8 cellular contexts compared by ENCODE assay signal in the genomic region with DNA sequence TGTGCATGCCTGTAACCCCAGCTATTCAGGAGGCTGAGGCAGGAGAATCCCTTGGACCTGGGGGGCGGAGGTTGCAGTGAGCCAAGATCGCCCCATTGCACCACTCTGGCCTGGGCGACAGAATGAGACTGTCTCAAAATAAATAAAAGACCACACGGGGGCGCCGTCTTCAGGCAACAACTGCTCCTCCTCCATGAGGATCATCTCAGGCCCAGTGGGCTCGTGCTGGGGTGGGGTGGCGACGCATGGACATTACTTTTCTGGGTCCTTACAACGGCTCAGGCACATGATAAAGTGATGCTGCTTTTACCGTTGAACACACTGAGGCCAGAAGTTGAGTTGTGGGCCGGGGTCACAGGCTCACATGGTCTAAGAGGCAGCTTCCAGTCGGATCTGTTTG. TPM values are rescaled to one million over a fixed set of nuclear protein-coding genes. Genes with fewer than 3 reads are reported as not detected.
DNase-seq lines count a peak whose midpoint lies in the region; ATAC-seq and TF ChIP-seq lines count a peak whose summit lies in the region.

No MANE protein-coding gene starts in this region.

- H3K9me3 Mint-ChIP-seq in activated T-helper 2 cell treated with anti-CD3 and anti-CD28 coated beads, Interferon-gamma antibody, Interleukin-2, Interleukin-4, amounts not matched to agents 10 μg/mL and 5 μg/mL and 100 μg/mL, durations not matched to agents 14 hours and 24 hours and 36 hours, result no peaks in the 10 kb centered on the region
- H3K9me3 Mint-ChIP-seq in immature natural killer cell, result no peaks in the 10 kb centered on the region

- peaks cover 28% of the 10 kb centered on the region for H3K4me1 Mint-ChIP-seq in activated T-helper 2 cell treated with anti-CD3 and anti-CD28 coated beads, Interferon-gamma antibody, Interleukin-2, Interleukin-4, amounts not matched to agents 10 μg/mL and 5 μg/mL and 100 μg/mL, durations not matched to agents 14 hours and 24 hours and 36 hours (ENCODE audit: low read depth)
- H3K4me1 Mint-ChIP-seq in immature natural killer cell, result peaks cover 42 to 44% of the 10 kb centered on the region in 2 donors

- no peaks in the 10 kb centered on the region for H3K36me3 ChIP-seq in upper lobe of right lung

- peak; percentile 38 for TF ChIP-seq CTCF in upper lobe of right lung (IDR thresholded peaks at IDR 0.05)

- no peaks in the 10 kb centered on the region for H3K36me3 Mint-ChIP-seq in activated T-helper 2 cell treated with anti-CD3 and anti-CD28 coated beads, Interferon-gamma antibody, Interleukin-2, Interleukin-4, amounts not matched to agents 10 μg/mL and 5 μg/mL and 100 μg/mL, durations not matched to agents 14 hours and 24 hours and 36 hours (ENCODE audit: low read depth)
- no peaks in the 10 kb centered on the region for H3K36me3 Mint-ChIP-seq in immature natural killer cell

- H3K9me3 ChIP-seq in upper lobe of right lung, result no peaks in the 10 kb centered on the region

- DNase-seq in activated naive CD4-positive, alpha-beta T cell treated with Interleukin-2 at 50 U/mL for 16 hours, result peak; percentile 28
- no peak for DNase-seq in activated naive CD4-positive, alpha-beta T cell (lab: John Stamatoyannopoulos, UW)
- DNase-seq in NCI-H2196 (lab: John Stamatoyannopoulos, UW; ENCODE audit: unreplicated experiment), result peak; percentile 8
- peak; percentile 27 for DNase-seq in activated T-helper 2 cell treated with anti-CD3 and anti-CD28 coated beads, Interferon-gamma antibody, Interleukin-2, Interleukin-4, amounts not matched to agents 10 μg/mL and 5 μg/mL and 100 μg/mL, durations not matched to agents 14 hours and 24 hours and 36 hours (ENCODE audit: low spot score)
- DNase-seq in immature natural killer cell, result peak; percentile 21 to 39 (median 32)
- DNase-seq in upper lobe of right lung, result no peak

- H3K4me3 Mint-ChIP-seq in activated T-helper 2 cell treated with anti-CD3 and anti-CD28 coated beads, Interferon-gamma antibody, Interleukin-2, Interleukin-4, amounts not matched to agents 10 μg/mL and 5 μg/mL and 100 μg/mL, durations not matched to agents 14 hours and 24 hours and 36 hours (ENCODE audit: low read depth), result no peak overlapping the region
- H3K4me3 Mint-ChIP-seq in immature natural killer cell, result peak overlapping the region in 1 of 5 donors; percentile 55

- ATAC-seq in upper lobe of right lung (no peak), HG02759 (IDR thresholded peaks at IDR 0.05; ENCODE audit: unreplicated experiment) (no peak), GM19455 (IDR thresholded peaks at IDR 0.05; ENCODE audit: unreplicated experiment) (no peak)

- no peak overlapping the region for H3K27ac Mint-ChIP-seq in activated T-helper 2 cell treated with anti-CD3 and anti-CD28 coated beads, Interferon-gamma antibody, Interleukin-2, Interleukin-4, amounts not matched to agents 10 μg/mL and 5 μg/mL and 100 μg/mL, durations not matched to agents 14 hours and 24 hours and 36 hours
- peak overlapping the region in 1 of 6 donors; percentile 35 for H3K27ac Mint-ChIP-seq in immature natural killer cell

- H3K4me1 ChIP-seq in upper lobe of right lung, result peaks cover 8% of the 10 kb centered on the region

- no peak overlapping the region for H3K4me3 ChIP-seq in upper lobe of right lung

- H3K27ac ChIP-seq in upper lobe of right lung, result no peak overlapping the region

- intact Hi-C loops in activated T-helper 2 cell treated with anti-CD3 and anti-CD28 coated beads, Interferon-gamma antibody, Interleukin-2, Interleukin-4, amounts not matched to agents 10 μg/mL and 5 μg/mL and 100 μg/mL, durations not matched to agents 14 hours and 24 hours and 36 hours (cut with micrococcal nuclease), result loop anchor here (1.0 kb wide), 1 partner anchor 143 kb away; no protein-coding TSS in a partner anchor
- intact Hi-C loops in upper lobe of right lung (cut with DNase I), result no loop called here

- H3K27me3 ChIP-seq in upper lobe of right lung, result no peaks in the 10 kb centered on the region

- H3K27me3 Mint-ChIP-seq in activated T-helper 2 cell treated with anti-CD3 and anti-CD28 coated beads, Interferon-gamma antibody, Interleukin-2, Interleukin-4, amounts not matched to agents 10 μg/mL and 5 μg/mL and 100 μg/mL, durations not matched to agents 14 hours and 24 hours and 36 hours (ENCODE audit: low read depth), result peaks cover 30% of the 10 kb centered on the region
- peaks cover 0 to 6% (median 2%) of the 10 kb centered on the region in 3 donors for H3K27me3 Mint-ChIP-seq in immature natural killer cell (ENCODE audit: low read depth in 3 of 3)

RNA-seq across cellular contexts. Expression of a gene that starts 56.2 kb away (rescaled TPM):
- 80.5 and 90.7 TPM in 2 replicates for total RNA-seq in activated T-helper 2 cell treated with anti-CD3 and anti-CD28 coated beads, Interferon-gamma antibody, Interleukin-2, Interleukin-4, amounts not matched to agents 10 μg/mL and 5 μg/mL and 100 μg/mL, durations not matched to agents 14 hours and 24 hours and 36 hours
- polyA plus RNA-seq in immature natural killer cell, result 10 to 100 TPM; 30.8 to 51.8 (median 44.2) TPM
- total RNA-seq in upper lobe of right lung, result 30.0 TPM

RNA-seq across cellular contexts. Expression of a gene that starts 56.3 kb away (rescaled TPM):
- 24.7 and 26.7 TPM in 2 replicates for total RNA-seq in activated T-helper 2 cell treated with anti-CD3 and anti-CD28 coated beads, Interferon-gamma antibody, Interleukin-2, Interleukin-4, amounts not matched to agents 10 μg/mL and 5 μg/mL and 100 μg/mL, durations not matched to agents 14 hours and 24 hours and 36 hours
- 10 to 100 TPM; 22.7 to 31.2 (median 24.4) TPM for polyA plus RNA-seq in immature natural killer cell
- total RNA-seq in upper lobe of right lung, result 18.8 TPM

Comparison
In these comparisons a context has a peak if more than half of its experiments do, and no peak if none do; other contexts are left out.
1. DNase-seq: peak in activated naive CD4-positive, alpha-beta T cell treated with Interleukin-2 at 50 U/mL for 16 hours (single experiment), NCI-H2196 (single experiment), activated T-helper 2 cell treated with anti-CD3 and anti-CD28 coated beads, Interferon-gamma antibody, Interleukin-2, Interleukin-4, amounts not matched to agents 10 μg/mL and 5 μg/mL and 100 μg/mL, durations not matched to agents 14 hours and 24 hours and 36 hours (single experiment) and immature natural killer cell (3 of 3); none in activated naive CD4-positive, alpha-beta T cell (0 of 4) and upper lobe of right lung (single experiment).